ENCODE assay signal across 20 cellular contexts in the genomic region with DNA sequence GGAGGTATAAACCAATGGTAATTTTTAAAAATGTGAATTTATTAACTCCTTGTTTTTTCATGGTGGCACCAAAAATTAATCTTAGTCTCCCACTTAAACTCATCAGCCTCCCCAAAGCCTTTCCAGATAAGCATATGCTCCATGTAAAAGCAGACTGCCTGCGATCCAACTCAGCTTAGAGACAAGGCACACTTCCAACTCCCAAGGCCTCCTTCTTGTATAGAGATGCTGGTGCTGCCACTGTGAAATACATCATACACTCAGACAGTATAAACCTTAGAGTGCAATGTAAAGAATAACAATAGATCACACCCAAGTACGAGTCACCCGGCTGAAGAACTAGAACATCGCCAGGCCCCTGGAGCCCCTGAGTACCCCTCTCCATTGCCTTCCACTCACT. TPM values are rescaled to one million over a fixed set of nuclear protein-coding genes. Genes with fewer than 3 reads are reported as not detected.
DNase-seq lines count a peak whose midpoint lies in the region; ATAC-seq, FAIRE-seq and TF ChIP-seq lines count a peak whose summit lies in the region.
"Had no signal": no experiment of that assay in that cellular context is flagged by ENCODE, and none has a peak within 500 bp of the region (broad histone marks: within the 10 kb centered on the region; RNA-seq: fewer than 3 reads in every experiment).

No MANE protein-coding gene starts in this region.

- peaks cover 40% of the 10 kb centered on the region for H3K27me3 Mint-ChIP-seq in endodermal cell (ENCODE audit: insufficient read depth)
- H3K27me3 Mint-ChIP-seq: activated naive CD8-positive, alpha-beta T cell treated with anti-CD3 and anti-CD28 coated beads for 36 hours had no signal

- peaks cover 9% of the 10 kb centered on the region; the same call in 1 of the 2 replicates for H3K79me2 ChIP-seq in Loucy (ENCODE audit: insufficient read depth, low read length)

- FAIRE-seq in HTR-8/SVneo (lab: Jason Lieb, UNC) = no peak

- peaks cover 10% of the 10 kb centered on the region for H3K36me3 Mint-ChIP-seq in endodermal cell (ENCODE audit: low read depth)
- H3K36me3 Mint-ChIP-seq: activated naive CD8-positive, alpha-beta T cell treated with anti-CD3 and anti-CD28 coated beads for 36 hours; WTC11 had no signal

- H3K27me3 ChIP-seq in Loucy (ENCODE audit: insufficient read depth, low read length, poor library complexity, severe bottlenecking) (no peaks in the 10 kb centered on the region), endodermal cell (ENCODE audit: control insufficient read depth, insufficient read depth, low read length, poor library complexity, severe bottlenecking) (no peaks in the 10 kb centered on the region)
- H3K27me3 ChIP-seq: body of pancreas, gastroesophageal sphincter, spleen had no signal

- H3K4me1 ChIP-seq in Loucy (ENCODE audit: insufficient read depth, low read length, poor library complexity, severe bottlenecking) (peaks cover 42% of the 10 kb centered on the region), endodermal cell (ENCODE audit: control insufficient read depth, insufficient read depth, low read length) (peaks cover 4% of the 10 kb centered on the region)

- no peaks in the 10 kb centered on the region for H3K9me3 Mint-ChIP-seq in endodermal cell
- H3K9me3 Mint-ChIP-seq: activated naive CD8-positive, alpha-beta T cell treated with anti-CD3 and anti-CD28 coated beads for 36 hours; activated T-cell treated with anti-CD3 and anti-CD28 coated beads, Interleukin-2, amount 50 U/mL, for 4 hours; T-helper 1 cell treated with Interleukin-12 subunit alpha and Interleukin-12 subunit beta and Interleukin-4 antibody, amounts not matched to agents 30 μg/mL and 1 μg/mL, for 36 hours had no signal

- H4K20me1 ChIP-seq in Loucy (ENCODE audit: insufficient read depth, low read length, poor library complexity, severe bottlenecking) = no peaks in the 10 kb centered on the region
- H4K20me1 ChIP-seq: BLaER1 treated with 17β-estradiol and CSF1 and Interleukin-3, amounts not matched to agents 10 nM and 100 nM had no signal

- peak overlapping the region; percentile 60 for H3K4me3 ChIP-seq in Loucy (ENCODE audit: low read length, poor library complexity, severe bottlenecking)
- H3K4me3 ChIP-seq in endodermal cell (ENCODE audit: low read length) = peak overlapping the region; percentile 88
- H3K4me3 ChIP-seq: BLaER1 treated with 17β-estradiol and CSF1 and Interleukin-3, amounts not matched to agents 10 nM and 100 nM; body of pancreas; gastroesophageal sphincter; spleen had no signal

- no peaks in the 10 kb centered on the region for H3K36me3 ChIP-seq in Loucy (ENCODE audit: insufficient read depth, low read length)
- peaks cover 28% of the 10 kb centered on the region for H3K36me3 ChIP-seq in endodermal cell (ENCODE audit: control insufficient read depth, insufficient read depth, low read length)
- H3K36me3 ChIP-seq: BLaER1 treated with 17β-estradiol and CSF1 and Interleukin-3, amounts not matched to agents 10 nM and 100 nM; gastroesophageal sphincter; spleen had no signal

- H3K4me1 Mint-ChIP-seq in endodermal cell = peaks cover 42% of the 10 kb centered on the region

- no peak overlapping the region for H3K27ac ChIP-seq in endodermal cell (ENCODE audit: low read depth, low read length)
- H3K27ac ChIP-seq: BLaER1 treated with 17β-estradiol and CSF1 and Interleukin-3, amounts not matched to agents 10 nM and 100 nM; gastroesophageal sphincter; spleen had no signal

- ATAC-seq in activated CD4-positive, CD25-positive, alpha-beta regulatory T cell treated with anti-CD3 and anti-CD28 coated beads, Interleukin-2, amount 50 U/mL, for 24 hours = no peak
- ATAC-seq: activated CD8-positive, alpha-beta T cell treated with anti-CD3 and anti-CD28 coated beads, Interleukin-2, amount 10 ng/mL, durations not matched to agents 7 days and 5 days; activated T-cell treated with anti-CD3 and anti-CD28 coated beads, Interleukin-2, amount 50 U/mL, for 4 hours; body of pancreas; gastroesophageal sphincter; WTC11 had no signal

- peak overlapping the region; percentile 83 for H3K4me3 Mint-ChIP-seq in endodermal cell
- H3K4me3 Mint-ChIP-seq: activated naive CD8-positive, alpha-beta T cell treated with anti-CD3 and anti-CD28 coated beads for 36 hours had no signal

- 80 to 91% methylated on average over 2 to 4 of the region's 4 CpGs for WGBS in endodermal cell (ENCODE audit: insufficient coverage in 1 of 2, insufficient read length in 1 of 2), 2 experiments

- no peak for TF ChIP-seq CTCF in Loucy (conservative IDR thresholded peaks at IDR 0.05; ENCODE audit: low read length)
- no peak for TF ChIP-seq CTCF in endodermal cell (conservative IDR thresholded peaks at IDR 0.05)

- H3K9me3 ChIP-seq in Loucy (ENCODE audit: insufficient read depth, low read depth, low read length) (no peaks in the 10 kb centered on the region), endodermal cell (ENCODE audit: control insufficient read depth, low read length) (peaks cover 1% of the 10 kb centered on the region)
- H3K9me3 ChIP-seq: BLaER1 treated with 17β-estradiol and CSF1 and Interleukin-3, amounts not matched to agents 10 nM and 100 nM; body of pancreas; gastroesophageal sphincter; spleen had no signal

- peak overlapping the region; percentile 65 for H3K4me2 ChIP-seq in Loucy (ENCODE audit: low read depth, low read length, poor library complexity, severe bottlenecking)

- H3K27ac Mint-ChIP-seq in endodermal cell = no peak overlapping the region
- H3K27ac Mint-ChIP-seq: activated CD8-positive, alpha-beta T cell treated with anti-CD3 and anti-CD28 coated beads, Interleukin-2, amount 10 ng/mL, durations not matched to agents 7 days and 5 days; activated naive CD8-positive, alpha-beta T cell treated with anti-CD3 and anti-CD28 coated beads for 36 hours; T-helper 1 cell treated with Interleukin-12 subunit alpha and Interleukin-12 subunit beta and Interleukin-4 antibody, amounts not matched to agents 30 μg/mL and 1 μg/mL, for 36 hours; WTC11 had no signal

- peaks cover 10% of the 10 kb centered on the region for H3F3A ChIP-seq in Loucy (ENCODE audit: low read depth)

- H3K9ac ChIP-seq in Loucy (ENCODE audit: low read depth, low read length, poor library complexity, severe bottlenecking) (peak overlapping the region; percentile 65), endodermal cell (ENCODE audit: extremely low read depth, low read length, poor library complexity, severe bottlenecking) (peak overlapping the region; percentile 16)
- H3K9ac ChIP-seq: BLaER1 treated with 17β-estradiol and CSF1 and Interleukin-3, amounts not matched to agents 10 nM and 100 nM had no signal

- no peak overlapping the region for H2AFZ ChIP-seq in Loucy (ENCODE audit: low read length)

- DNase-seq in NCI-H2107 treated with DMSO at 0.1 percent for 48 hours (lab: John Stamatoyannopoulos, UW; ENCODE audit: unreplicated experiment) (peak; percentile 24), NCI-H2107 (lab: John Stamatoyannopoulos, UW) (no peak), endodermal cell (no peak), retina (peak; percentile 16), HTR-8/SVneo (ENCODE audit: insufficient read length, low spot score) (no peak)
- DNase-seq in activated effector memory CD4-positive, alpha-beta T cell treated with anti-CD3 and anti-CD28 coated beads, Interleukin-2, amount 50 U/mL, for 16 hours = no peak
- DNase-seq: activated CD8-positive, alpha-beta T cell treated with anti-CD3 and anti-CD28 coated beads, Interleukin-2, amount 10 ng/mL, durations not matched to agents 7 days and 5 days; activated naive CD8-positive, alpha-beta T cell treated with anti-CD3 and anti-CD28 coated beads for 36 hours; activated T-cell treated with anti-CD3 and anti-CD28 coated beads, Interleukin-2, amount 50 U/mL, for 4 hours; body of pancreas; DMS79; NCI-H1436; posterior cingulate gyrus; spleen had no signal

- H3K9me2 ChIP-seq in Loucy (replicated peaks; ENCODE audit: low read depth, low read length) = no peaks in the 10 kb centered on the region

RNA-seq across cellular contexts. Expression of gene ANKRD6, which starts 2.0 kb away (rescaled TPM):
- total RNA-seq in endodermal cell = 100 to 1,000 TPM in 1 of 2 donors, 10 to 100 TPM in 1; 88.7 to 110 TPM
- polyA plus RNA-seq in endodermal cell (2013, experiment 1 of 2) = 31.9 TPM
- 33.9 TPM for polyA plus RNA-seq in endodermal cell (2013, experiment 2 of 2)

RNA-seq across cellular contexts. Expression of gene RRAGD, which starts 22.9 kb away (rescaled TPM):
- total RNA-seq in endodermal cell = 1 to 10 TPM in 1 of 2 donors, under 1 TPM in 1; 0.95 to 2.0 TPM
- polyA plus RNA-seq in endodermal cell (2013, experiment 1 of 2) = 20.5 TPM
- polyA plus RNA-seq in endodermal cell (2013, experiment 2 of 2) = 18.0 TPM

Comparison
In these comparisons a context has a peak if more than half of its experiments do, and no peak if none do; other contexts are left out.
1. DNase-seq: peak in NCI-H2107 treated with DMSO at 0.1 percent for 48 hours (single experiment) and retina (single experiment); none in NCI-H2107 (single experiment), endodermal cell (single experiment), activated effector memory CD4-positive, alpha-beta T cell treated with anti-CD3 and anti-CD28 coated beads, Interleukin-2, amount 50 U/mL, for 16 hours (single experiment) and HTR-8/SVneo (single experiment).